ENCODE assay signal across 8 cellular contexts in genomic region chr11:32231909-32232493, GRCh38.
A peak's percentile ranks its signal among the peaks of the same experiment; 100 is the strongest.
DNase-seq lines count a peak whose midpoint lies in the region; ATAC-seq and TF ChIP-seq lines count a peak whose summit lies in the region.

No MANE protein-coding gene starts in this region.

- H3K4me3 ChIP-seq in HEK293 (ENCODE audit: low read depth, low read length) = no peak overlapping the region
- H3K4me3 ChIP-seq in neural cell (ENCODE audit: low read length) = peak overlapping the region; percentile 6
- H3K4me3 ChIP-seq in upper lobe of left lung = no peak overlapping the region

- no peaks in the 10 kb centered on the region for H3K4me1 ChIP-seq in HEK293 (ENCODE audit: control insufficient read depth, insufficient read depth, low read length)
- H3K4me1 ChIP-seq in upper lobe of left lung = no peaks in the 10 kb centered on the region

- TF ChIP-seq EP300 in neural cell (conservative IDR thresholded peaks at IDR 0.05; ENCODE audit: poor library complexity, severe bottlenecking) = peak; percentile 0
- no peak for TF ChIP-seq EP300 in upper lobe of left lung (IDR thresholded peaks at IDR 0.05)

- no peaks in the 10 kb centered on the region for H3K79me2 ChIP-seq in neural cell (replicated peaks; ENCODE audit: insufficient read depth, low read length)

- no peaks in the 10 kb centered on the region for H3K9me2 ChIP-seq in neural cell (ENCODE audit: insufficient read depth, low read length)

- no peak overlapping the region for H3K27ac Mint-ChIP-seq in brain

- no peak for TF ChIP-seq POLR2A in upper lobe of left lung (IDR thresholded peaks at IDR 0.05)

- 63% methylated on average over 3 of the region's 3 CpGs for WGBS in upper lobe of left lung, 2 donors

- H3K9me3 ChIP-seq in HEK293 (ENCODE audit: control insufficient read depth, insufficient read depth, low read depth, low read length) (no peaks in the 10 kb centered on the region), neural cell (ENCODE audit: low read length) (no peaks in the 10 kb centered on the region), upper lobe of left lung (no peaks in the 10 kb centered on the region)

- H3K9me3 Mint-ChIP-seq in brain = peaks cover 0 to 4% (median 0%) of the 10 kb centered on the region in 5 experiments

- no peak overlapping the region for H3K4me3 Mint-ChIP-seq in brain

- no peaks in the 10 kb centered on the region for H3K36me3 Mint-ChIP-seq in brain

- TF ChIP-seq CTCF in 22Rv1 (IDR thresholded peaks at IDR 0.05) = peak; percentile 90
- no peak for TF ChIP-seq CTCF in HEK293 (tag by site-specific recombination; IDR thresholded peaks at IDR 0.05)
- peak; percentile 42 to 57 for TF ChIP-seq CTCF in brain (conservative IDR thresholded peaks at IDR 0.05)
- TF ChIP-seq CTCF in neural cell (IDR thresholded peaks at IDR 0.05; ENCODE audit: poor library complexity, severe bottlenecking) = peak; percentile 70
- TF ChIP-seq CTCF in upper lobe of left lung (IDR thresholded peaks at IDR 0.05) = peak in 3 of 6 experiments; percentile 9 to 19 (median 18)

- peak; percentile 60 for DNase-seq in GM03348 (ENCODE audit: low spot score)
- DNase-seq in NCI-H1105 (lab: John Stamatoyannopoulos, UW) = peak; percentile 25
- DNase-seq in NCI-H146 treated with DMSO at 0.1 percent for 48 hours (lab: John Stamatoyannopoulos, UW; ENCODE audit: unreplicated experiment) = no peak
- DNase-seq in upper lobe of left lung = no peak

- H3K36me3 ChIP-seq in HEK293 (ENCODE audit: control insufficient read depth in 2 of 2, insufficient read depth in 1 of 2, low read length in 2 of 2) (no peaks in the 10 kb centered on the region), neural cell (ENCODE audit: insufficient read depth, low read length) (no peaks in the 10 kb centered on the region), upper lobe of left lung (no peaks in the 10 kb centered on the region)

- no peak for ATAC-seq in upper lobe of left lung (ENCODE audit: low FRiP score in 2 of 2)

- H3K27me3 ChIP-seq in neural cell (ENCODE audit: insufficient read depth, low read depth, low read length) = no peaks in the 10 kb centered on the region
- H3K27me3 ChIP-seq in upper lobe of left lung = no peaks in the 10 kb centered on the region

- H3K9ac ChIP-seq in neural cell (ENCODE audit: low read length) = no peak overlapping the region

- POLR2A ChIA-PET in HEK293 (lab: Yijun Ruan, JAX) = no interaction called here

- TF ChIP-seq RAD21 in neural cell (conservative IDR thresholded peaks at IDR 0.05) = peak; percentile 62

- peaks cover 8% of the 10 kb centered on the region for H3K27me3 Mint-ChIP-seq in brain

- H3F3A ChIP-seq in neural cell (ENCODE audit: insufficient read depth, low read length, poor library complexity, severe bottlenecking) = no peaks in the 10 kb centered on the region

- peak overlapping the region; percentile 6 for H3K4me2 ChIP-seq in neural cell (ENCODE audit: low read length)

- no peak overlapping the region for H2AFZ ChIP-seq in neural cell (ENCODE audit: low read depth, low read length)

- CTCF ChIA-PET in HEK293 (lab: Yijun Ruan, JAX) = interaction anchor here (0.5 to 1.9 kb wide), 34 partner anchors 9 to 1142 kb away, joined by 3 to 28 read pairs (median 4); no protein-coding TSS in a partner anchor

- peaks cover 9% of the 10 kb centered on the region for H3K4me1 Mint-ChIP-seq in brain

- no peaks in the 10 kb centered on the region for H4K20me1 ChIP-seq in neural cell (ENCODE audit: insufficient read depth)

- H3K27ac ChIP-seq in 22Rv1 (no peak overlapping the region), HEK293 (ENCODE audit: extremely low read depth, low read depth, low read length) (no peak overlapping the region), neural cell (ENCODE audit: low read length) (peak overlapping the region; percentile 7), upper lobe of left lung (no peak overlapping the region)

TF ChIP-seq in HEK293, 187 proteins besides CTCF, POLR2A, EP300 and RAD21:
- TF ChIP-seq ZNF654 (tag by site-specific recombination; IDR thresholded peaks at IDR 0.05; ENCODE audit: low read depth) (0 out of 2 replicates have a peak, but pooled peaks have one; percentile 12), ZNF202 (tag by site-specific recombination; IDR thresholded peaks at IDR 0.05; ENCODE audit: borderline replicate concordance) (no peak), ZFP41 (tag by site-specific recombination; IDR thresholded peaks at IDR 0.05; ENCODE audit: borderline replicate concordance) (no peak)

TF ChIP-seq in neural cell, 6 proteins besides CTCF, POLR2A, EP300 and RAD21:
- TF ChIP-seq EZH2 (IDR thresholded peaks at IDR 0.05; ENCODE audit: borderline replicate concordance, insufficient read depth, low read length, poor library complexity, severe bottlenecking) (no peak), REST (IDR thresholded peaks at IDR 0.05; ENCODE audit: borderline replicate concordance) (no peak), TAF1 (IDR thresholded peaks at IDR 0.05; ENCODE audit: low read depth) (no peak), SMC3 (conservative IDR thresholded peaks at IDR 0.05; ENCODE audit: poor library complexity) (peak; percentile 43)

Comparison
In these comparisons a context has a peak if more than half of its experiments do, and no peak if none do; other contexts are left out.
1. DNase-seq: peak in GM03348 (single experiment) and NCI-H1105 (single experiment); none in NCI-H146 treated with DMSO at 0.1 percent for 48 hours (single experiment) and upper lobe of left lung (0 of 2).